15 cellular contexts compared by ENCODE assay signal in genomic region chr11:102552447-102553200, GRCh38. TPM values are rescaled to one million over a fixed set of nuclear protein-coding genes. Genes with fewer than 3 reads are reported as not detected.
DNase-seq lines count a peak whose midpoint lies in the region; ATAC-seq, FAIRE-seq and TF ChIP-seq lines count a peak whose summit lies in the region.
"Had no signal": no experiment of that assay in that cellular context is flagged by ENCODE, and none has a peak within 500 bp of the region (broad histone marks: within the 10 kb centered on the region; RNA-seq: fewer than 3 reads in every experiment).

No MANE protein-coding gene starts in this region.

- intact Hi-C loops in OCI-LY7 (cut with micrococcal nuclease; ENCODE audit: unreplicated experiment): no loop called here

- TF ChIP-seq CTCF in RWPE1 (conservative IDR thresholded peaks at IDR 0.05; ENCODE audit: low read depth) (no peak), foreskin keratinocyte (conservative IDR thresholded peaks at IDR 0.05) (no peak), OCI-LY7 (conservative IDR thresholded peaks at IDR 0.05; ENCODE audit: low read length) (no peak), foreskin fibroblast (IDR thresholded peaks at IDR 0.05; ENCODE audit: low read depth, low read length) (no peak)

- H4K20me1 ChIP-seq in OCI-LY7 (ENCODE audit: insufficient read depth, low read length): no peaks in the 10 kb centered on the region

- H2AFZ ChIP-seq in OCI-LY7 (ENCODE audit: low read length): no peak overlapping the region

- peak; percentile 81 for ATAC-seq in foreskin keratinocyte
- no peak for ATAC-seq in stimulated activated memory B cell treated with anti-CD40 and anti-IgM and Interleukin-4, amounts not matched to agents 10 μg/mL and 1 μg/mL and 100 μg/mL, for 72 hours
- ATAC-seq: activated naive CD4-positive, alpha-beta T cell treated with anti-CD3 and anti-CD28 coated beads, Interleukin-2, amount 50 U/mL, for 72 hours had no signal

- no peaks in the 10 kb centered on the region for H3K9me2 ChIP-seq in OCI-LY7 (ENCODE audit: insufficient read depth, low read length)

- H3K27me3 ChIP-seq in foreskin keratinocyte: peaks cover 8% of the 10 kb centered on the region

- BruUV-seq in OCI-LY7 (replicated peaks; lab: Mats Ljungman, UMichigan): no TSS peak

- POLR2A ChIA-PET in RWPE1 (lab: Yijun Ruan, JAX; ENCODE audit: low non-redundant PET) (no interaction called here), OCI-LY7 (lab: Charles Lee) (interaction anchor here (0.9 to 2.5 kb wide), 4 partner anchors 10 to 22 kb away, joined by 3 to 11 read pairs (median 5); no protein-coding TSS in a partner anchor)

- no peaks in the 10 kb centered on the region for H3K27me3 Mint-ChIP-seq in stimulated activated memory B cell treated with anti-CD40 and anti-IgM and Interleukin-4, amounts not matched to agents 10 μg/mL and 1 μg/mL and 100 μg/mL, for 72 hours

- H3K4me3 ChIP-seq in OCI-LY7 (ENCODE audit: low read depth, low read length, poor library complexity, severe bottlenecking) (no peak overlapping the region), foreskin fibroblast (ENCODE audit: low read depth in 1 of 2, low read length in 2 of 2) (no peak overlapping the region)

- peak; percentile 23 for FAIRE-seq in GM12891 (lab: Jason Lieb, UNC)

- no peak for TF ChIP-seq POLR2A in GM12891 (IDR thresholded peaks at IDR 0.05; ENCODE audit: low read depth, low read length)

- H3K79me2 ChIP-seq in OCI-LY7 (ENCODE audit: insufficient read depth, low read depth, low read length): no peaks in the 10 kb centered on the region

- no peaks in the 10 kb centered on the region for H3K9me3 Mint-ChIP-seq in stimulated activated memory B cell treated with anti-CD40 and anti-IgM and Interleukin-4, amounts not matched to agents 10 μg/mL and 1 μg/mL and 100 μg/mL, for 72 hours
- H3K9me3 Mint-ChIP-seq: activated naive CD4-positive, alpha-beta T cell treated with anti-CD3 and anti-CD28 coated beads, Interleukin-2, amount 50 U/mL, for 72 hours had no signal

- peak overlapping the region; percentile 32 for H3K27ac Mint-ChIP-seq in stimulated activated memory B cell treated with anti-CD40 and anti-IgM and Interleukin-4, amounts not matched to agents 10 μg/mL and 1 μg/mL and 100 μg/mL, for 72 hours
- H3K27ac Mint-ChIP-seq: activated naive CD4-positive, alpha-beta T cell treated with anti-CD3 and anti-CD28 coated beads, Interleukin-2, amount 50 U/mL, for 72 hours had no signal

- peaks cover 7% of the 10 kb centered on the region for H3K4me1 ChIP-seq in foreskin keratinocyte
- H3K4me1 ChIP-seq in OCI-LY7 (ENCODE audit: insufficient read depth, low read length, poor library complexity, severe bottlenecking): no peaks in the 10 kb centered on the region

- DNase-seq in GM12891 (ENCODE audit: insufficient read length, low spot score) (no peak), RWPE1 (ENCODE audit: low spot score) (peak; percentile 8), foreskin keratinocyte (peak; percentile 72 to 84), activated T-cell treated with anti-CD3 and anti-CD28 coated beads for 4 hours (no peak), OCI-LY7 (ENCODE audit: low spot score) (no peak), foreskin fibroblast (no peak), SKM-1 (lab: John Stamatoyannopoulos, UW; ENCODE audit: unreplicated experiment) (no peak)
- DNase-seq: DMS153; effector CD8-positive, alpha-beta T cell; head of caudate nucleus; Karpas-422; stimulated activated CD4-positive, alpha-beta T cell treated with anti-CD3 and anti-CD28 coated beads, Interleukin-2, amount 100 ng/mL, for 48 hours had no signal

- H3K4me3 Mint-ChIP-seq in stimulated activated memory B cell treated with anti-CD40 and anti-IgM and Interleukin-4, amounts not matched to agents 10 μg/mL and 1 μg/mL and 100 μg/mL, for 72 hours: no peak overlapping the region

- CTCF ChIA-PET in RWPE1 (lab: Yijun Ruan, JAX): interaction anchor here (0.6 kb wide), 1 partner anchor 106 kb away, joined by 3 read pairs; no protein-coding TSS in a partner anchor
- CTCF ChIA-PET in OCI-LY7 (lab: Charles Lee; ENCODE audit: unreplicated experiment): no interaction called here

- H3K4me2 ChIP-seq in OCI-LY7 (ENCODE audit: low read length): no peak overlapping the region

- peaks cover 31% of the 10 kb centered on the region for H3K4me1 Mint-ChIP-seq in stimulated activated memory B cell treated with anti-CD40 and anti-IgM and Interleukin-4, amounts not matched to agents 10 μg/mL and 1 μg/mL and 100 μg/mL, for 72 hours

- no peaks in the 10 kb centered on the region for H3K36me3 ChIP-seq in OCI-LY7 (ENCODE audit: insufficient read depth, low read length)

- H3K36me3 Mint-ChIP-seq in stimulated activated memory B cell treated with anti-CD40 and anti-IgM and Interleukin-4, amounts not matched to agents 10 μg/mL and 1 μg/mL and 100 μg/mL, for 72 hours: no peaks in the 10 kb centered on the region
- H3K36me3 Mint-ChIP-seq: activated naive CD4-positive, alpha-beta T cell treated with anti-CD3 and anti-CD28 coated beads, Interleukin-2, amount 50 U/mL, for 72 hours had no signal

- H3K27ac ChIP-seq in RWPE1 (no peak overlapping the region), foreskin keratinocyte (no peak overlapping the region), OCI-LY7 (ENCODE audit: low read depth, low read length, poor library complexity, severe bottlenecking) (no peak overlapping the region)

- H3K9me3 ChIP-seq in OCI-LY7 (ENCODE audit: low read length): no peaks in the 10 kb centered on the region

TF ChIP-seq in GM12891, 5 proteins besides CTCF, POLR2A, EP300 and RAD21:
- no peak for TF ChIP-seq POLR2AphosphoS5 (IDR thresholded peaks at IDR 0.05; ENCODE audit: low read depth, low read length)
- no peak for TF ChIP-seq SPI1 (IDR thresholded peaks at IDR 0.05; ENCODE audit: low read depth, low read length)
- TF ChIP-seq POU2F2 (IDR thresholded peaks at IDR 0.05; ENCODE audit: low read depth, low read length): no peak
- TF ChIP-seq TAF1 (IDR thresholded peaks at IDR 0.05; ENCODE audit: low read depth, low read length): no peak
- no peak for TF ChIP-seq PAX5 (IDR thresholded peaks at IDR 0.05; ENCODE audit: insufficient read depth, low read length, severe bottlenecking)

RNA-seq across cellular contexts. Expression of gene MMP7, which starts 22.1 kb away (rescaled TPM):
- 14.5 TPM for polyA plus RNA-seq in GM12891 (2012; ENCODE audit: low read depth, missing spikeins)
- total RNA-seq in foreskin keratinocyte (0.11 TPM in 1 of 2 replicates, not detected in the other), OCI-LY7 (2022) (not detected in 2 replicates)
- polyA plus RNA-seq in foreskin keratinocyte: 0.07 TPM in 1 of 2 replicates, not detected in the other
- total RNA-seq in OCI-LY7 (2014; rRNA removed; shearing (Covaris generic)): not detected in 2 replicates
- total RNA-seq: activated naive CD4-positive, alpha-beta T cell treated with anti-CD3 and anti-CD28 coated beads, Interleukin-2, amount 50 U/mL, for 72 hours; pulmonary artery endothelial cell had no signal

Comparison
In these comparisons a context has a peak if more than half of its experiments do, and no peak if none do; other contexts are left out.
1. DNase-seq: peak in RWPE1 (single experiment) and foreskin keratinocyte (2 of 2); none in GM12891 (single experiment), activated T-cell treated with anti-CD3 and anti-CD28 coated beads for 4 hours (single experiment), OCI-LY7 (single experiment), foreskin fibroblast (0 of 2) and SKM-1 (single experiment).